ENCODE assay signal across 18 cellular contexts in genomic region chr9:90014421-90014820, GRCh38.
"Had no signal": no experiment of that assay in that cellular context is flagged by ENCODE, and none has a peak within 500 bp of the region (broad histone marks: within the 10 kb centered on the region; RNA-seq: fewer than 3 reads in every experiment).

No MANE protein-coding gene starts in this region.

- DNase-seq: activated CD4-positive, alpha-beta T cell treated with anti-CD3 and anti-CD28 coated beads for 4 hours; activated CD4-positive, alpha-beta T cell treated with anti-CD3 and anti-CD28 coated beads, Interleukin-2, amount 50 U/mL, for 4 hours; activated CD8-positive, alpha-beta memory T cell treated with anti-CD3 and anti-CD28 coated beads for 24 hours; activated effector memory CD4-positive, alpha-beta T cell treated with Interleukin-2 at 50 U/mL for 16 hours; activated naive CD4-positive, alpha-beta T cell treated with Interleukin-2 at 50 U/mL for 16 hours; anterior cingulate cortex; dorsolateral prefrontal cortex; effector memory CD4-positive, alpha-beta T cell; foreskin fibroblast; heart left ventricle; kidney glomerular epithelial cell; left lung; right lobe of liver; stimulated activated CD4-positive, alpha-beta T cell treated with anti-CD3 and anti-CD28 coated beads, Interleukin-2, amount 100 ng/mL, for 48 hours; upper lobe of left lung had no signal

- H3K27me3 ChIP-seq: cardiac muscle cell, heart left ventricle, left lung, neutrophil, right lobe of liver, upper lobe of left lung had no signal

- H3K36me3 ChIP-seq: cardiac muscle cell, heart left ventricle, left lung, neutrophil, right lobe of liver, upper lobe of left lung had no signal

- H3K27ac ChIP-seq: cardiac muscle cell, coronary artery, dorsolateral prefrontal cortex, heart left ventricle, left lung, neutrophil, right lobe of liver, upper lobe of left lung had no signal

- H3K4me3 ChIP-seq: cardiac muscle cell, coronary artery, dorsolateral prefrontal cortex, heart left ventricle, left lung, right lobe of liver, upper lobe of left lung had no signal

- H3K9me3 ChIP-seq: heart left ventricle, left lung, neutrophil, right lobe of liver, upper lobe of left lung had no signal

- ATAC-seq: heart left ventricle, left lung, right lobe of liver had no signal
